ENCODE assay signal across 1 cellular context in the genomic region with DNA sequence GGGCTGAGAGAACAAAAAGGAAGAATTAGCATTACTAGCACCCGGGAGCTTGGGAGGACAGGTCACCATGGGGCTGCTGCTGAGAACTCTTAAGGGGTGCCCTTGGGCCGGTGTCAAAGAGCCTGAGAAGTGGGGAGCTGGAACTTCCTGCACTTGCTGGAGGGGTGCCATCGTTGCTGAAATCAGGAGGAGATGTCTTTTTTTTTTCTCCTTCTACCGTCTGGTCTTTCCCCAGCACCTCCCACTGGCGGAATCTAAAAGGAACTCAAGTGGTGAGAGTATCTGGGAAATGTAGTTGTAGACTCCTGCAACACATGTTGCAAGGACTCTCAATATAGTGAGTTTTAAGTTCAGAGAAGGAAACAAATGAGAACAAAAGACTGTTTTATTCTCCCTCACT.
TF ChIP-seq lines count a peak whose summit lies in the region.

No MANE protein-coding gene starts in this region.

TF ChIP-seq in H1, 55 proteins besides CTCF, POLR2A, EP300 and RAD21:
- TF ChIP-seq, protein P1, sequence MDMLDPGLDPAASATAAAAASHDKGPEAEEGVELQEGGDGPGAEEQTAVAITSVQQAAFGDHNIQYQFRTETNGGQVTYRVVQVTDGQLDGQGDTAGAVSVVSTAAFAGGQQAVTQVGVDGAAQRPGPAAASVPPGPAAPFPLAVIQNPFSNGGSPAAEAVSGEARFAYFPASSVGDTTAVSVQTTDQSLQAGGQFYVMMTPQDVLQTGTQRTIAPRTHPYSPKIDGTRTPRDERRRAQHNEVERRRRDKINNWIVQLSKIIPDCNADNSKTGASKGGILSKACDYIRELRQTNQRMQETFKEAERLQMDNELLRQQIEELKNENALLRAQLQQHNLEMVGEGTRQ (IDR thresholded peaks at IDR 0.05; ENCODE audit: low read length), result no peak
- TF ChIP-seq, protein P2, sequence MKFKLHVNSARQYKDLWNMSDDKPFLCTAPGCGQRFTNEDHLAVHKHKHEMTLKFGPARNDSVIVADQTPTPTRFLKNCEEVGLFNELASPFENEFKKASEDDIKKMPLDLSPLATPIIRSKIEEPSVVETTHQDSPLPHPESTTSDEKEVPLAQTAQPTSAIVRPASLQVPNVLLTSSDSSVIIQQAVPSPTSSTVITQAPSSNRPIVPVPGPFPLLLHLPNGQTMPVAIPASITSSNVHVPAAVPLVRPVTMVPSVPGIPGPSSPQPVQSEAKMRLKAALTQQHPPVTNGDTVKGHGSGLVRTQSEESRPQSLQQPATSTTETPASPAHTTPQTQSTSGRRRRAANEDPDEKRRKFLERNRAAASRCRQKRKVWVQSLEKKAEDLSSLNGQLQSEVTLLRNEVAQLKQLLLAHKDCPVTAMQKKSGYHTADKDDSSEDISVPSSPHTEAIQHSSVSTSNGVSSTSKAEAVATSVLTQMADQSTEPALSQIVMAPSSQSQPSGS (IDR thresholded peaks at IDR 0.05; ENCODE audit: low read length), result no peak
- TF ChIP-seq SIX5 (IDR thresholded peaks at IDR 0.05; ENCODE audit: low read depth, low read length), result peak; percentile 19; the same call in 1 of the 2 replicates
- no peak for TF ChIP-seq PHF8 (conservative IDR thresholded peaks at IDR 0.05; ENCODE audit: low read depth, low read length)
- TF ChIP-seq CBX5 (IDR thresholded peaks at IDR 0.05; ENCODE audit: low read depth, low read length), result no peak
- no peak for TF ChIP-seq NANOG (IDR thresholded peaks at IDR 0.05; ENCODE audit: insufficient read depth, low read depth, low read length, poor library complexity, severe bottlenecking)
